8 cellular contexts compared by ENCODE assay signal in genomic region chrX:49186125-49187027, GRCh38. TPM values are rescaled to one million over a fixed set of nuclear protein-coding genes. Genes with fewer than 3 reads are reported as not detected.
DNase-seq lines count a peak whose midpoint lies in the region; ATAC-seq and TF ChIP-seq lines count a peak whose summit lies in the region.

TSS of gene PRICKLE3 (minus strand) at chrX:49186373. CDS start at chrX:49186297, 76 bp downstream.

- DNase-seq in Caki2 (ENCODE audit: low read depth) (peak; percentile 65), H7 (peak; percentile 86), NCI-H2107 treated with DMSO at 0.1 percent for 48 hours (lab: John Stamatoyannopoulos, UW; ENCODE audit: unreplicated experiment) (peak; percentile 36), lower leg skin (ENCODE audit: low spot score in 2 of 2) (peak; percentile 69 to 95)
- peak; percentile 47 to 60 for DNase-seq in activated CD4-positive, alpha-beta T cell treated with anti-CD3 and anti-CD28 coated beads for 24 hours (ENCODE audit: low read depth in 2 of 2)
- peak; percentile 29 to 58 for DNase-seq in stimulated activated CD8-positive, alpha-beta memory T cell treated with anti-CD3 and anti-CD28 coated beads, Interleukin-2, amount 100 ng/mL, for 1 hour (ENCODE audit: low read depth in 2 of 2)

- no peaks in the 10 kb centered on the region for H3K27me3 ChIP-seq in H7 (ENCODE audit: control insufficient read depth, insufficient read depth, low read length)

- in situ Hi-C loops in Caki2 (cut with HindIII; ENCODE audit: low pct_unique_long_range_greater_than_20kb, low sequenced_read_pairs): no loop called here

- no peaks in the 10 kb centered on the region for H3K9me3 Mint-ChIP-seq in dendritic cell treated with granulocyte-macrophage colony-stimulating factor and Interleukin-4, amounts not matched to agents 40 ng/mL and 50 ng/mL, for 4 days

- H3K27ac Mint-ChIP-seq in dendritic cell treated with granulocyte-macrophage colony-stimulating factor and Interleukin-4, amounts not matched to agents 40 ng/mL and 50 ng/mL, for 4 days: peak within 1 kb of the TSS; percentile 78

- no peak for ATAC-seq in GM19328 (IDR thresholded peaks at IDR 0.05; ENCODE audit: unreplicated experiment)

- peaks cover 38% of the 10 kb centered on the region for H3K36me3 Mint-ChIP-seq in dendritic cell treated with granulocyte-macrophage colony-stimulating factor and Interleukin-4, amounts not matched to agents 40 ng/mL and 50 ng/mL, for 4 days (ENCODE audit: low read depth)

- H3K4me1 Mint-ChIP-seq in dendritic cell treated with granulocyte-macrophage colony-stimulating factor and Interleukin-4, amounts not matched to agents 40 ng/mL and 50 ng/mL, for 4 days (ENCODE audit: low read depth): peaks cover 67% of the 10 kb centered on the region

- TF ChIP-seq CTCF in lower leg skin (IDR thresholded peaks at IDR 0.05): no peak

- no peaks in the 10 kb centered on the region for H3K36me3 ChIP-seq in H7 (replicated peaks; ENCODE audit: control insufficient read depth, insufficient read depth, low read length)

- TF ChIP-seq POLR2A in lower leg skin (IDR thresholded peaks at IDR 0.05): no peak

- peak within 1 kb of the TSS; percentile 84 for H3K4me3 Mint-ChIP-seq in dendritic cell treated with granulocyte-macrophage colony-stimulating factor and Interleukin-4, amounts not matched to agents 40 ng/mL and 50 ng/mL, for 4 days

- no peaks in the 10 kb centered on the region for H3K27me3 Mint-ChIP-seq in dendritic cell treated with granulocyte-macrophage colony-stimulating factor and Interleukin-4, amounts not matched to agents 40 ng/mL and 50 ng/mL, for 4 days

- WGBS in lower leg skin, 2 donors: 18 to 44% methylated on average over 11 to 52 of the region's 62 CpGs

- peak within 1 kb of the TSS; percentile 63 for H3K4me3 ChIP-seq in H7 (ENCODE audit: insufficient read depth, low read depth, low read length)
- H3K4me3 ChIP-seq in lower leg skin (ENCODE audit: low read depth, poor library complexity, severe bottlenecking): peak within 1 kb of the TSS; percentile 38

- intact Hi-C loops in dendritic cell treated with granulocyte-macrophage colony-stimulating factor and Interleukin-4, amounts not matched to agents 40 ng/mL and 50 ng/mL, for 4 days (cut with micrococcal nuclease): no loop called here
- intact Hi-C loops in lower leg skin (cut with DNase I; ENCODE audit: low total_unique reads): no loop called here

RNA-seq across cellular contexts. Expression of gene PRICKLE3, which starts in this region (rescaled TPM):
- total RNA-seq in Caki2 (2014; rRNA removed; shearing (Covaris generic); ENCODE audit: low replicate concordance): 6.1 and 55.0 TPM in 2 replicates
- 8.9 and 13.9 TPM in 2 replicates for total RNA-seq in H7 (2014; rRNA removed; shearing (Covaris generic))
- total RNA-seq in lower leg skin: 10 to 100 TPM; 18.8 to 58.9 (median 33.4) TPM

Comparison
In these comparisons a context has a peak if more than half of its experiments do, and no peak if none do; other contexts are left out.
1. DNase-seq: peak in every context shown above with its lines; median percentile 86 in H7; 82 in lower leg skin; 65 in Caki2; 54 in activated CD4-positive, alpha-beta T cell treated with anti-CD3 and anti-CD28 coated beads for 24 hours; 44 in stimulated activated CD8-positive, alpha-beta memory T cell treated with anti-CD3 and anti-CD28 coated beads, Interleukin-2, amount 100 ng/mL, for 1 hour; 36 in NCI-H2107 treated with DMSO at 0.1 percent for 48 hours.